Comparison of ENCODE assay signal across 8 cellular contexts in genomic region chr4:26320453-26321325, GRCh38. TPM values are rescaled to one million over a fixed set of nuclear protein-coding genes. Genes with fewer than 3 reads are reported as not detected.
A peak's percentile ranks its signal among the peaks of the same experiment; 100 is the strongest.
DNase-seq lines count a peak whose midpoint lies in the region; ATAC-seq and TF ChIP-seq lines count a peak whose summit lies in the region.

TSS of gene RBPJ (plus strand) at chr4:26321014. CDS start at chr4:26321029, 15 bp downstream.

- peaks cover 15% of the 10 kb centered on the region for H3K4me1 ChIP-seq in OCI-LY1 (ENCODE audit: insufficient read depth, low read length, severe bottlenecking)

- no peak for TF ChIP-seq CTCF in OCI-LY1 (IDR thresholded peaks at IDR 0.05; ENCODE audit: low read length)

- no peak within 1 kb of the TSS for H2AFZ ChIP-seq in OCI-LY1 (ENCODE audit: low read length)

- in situ Hi-C loops in endometrial microvascular endothelial cells (cut with HindIII; ENCODE audit: inconsistent ontology term, low pct_unique_long_range_greater_than_20kb, low sequenced_read_pairs): no loop called here

- ATAC-seq in GM19467 (IDR thresholded peaks at IDR 0.05; ENCODE audit: unreplicated experiment): peak; percentile 26

- peaks cover 31% of the 10 kb centered on the region for H3K79me2 ChIP-seq in OCI-LY1 (ENCODE audit: insufficient read depth, low read length)

- H3K9me2 ChIP-seq in OCI-LY1 (ENCODE audit: low read depth, low read length): no peaks in the 10 kb centered on the region

- no peaks in the 10 kb centered on the region for H3K9me3 ChIP-seq in OCI-LY1 (ENCODE audit: low read length)

- H3K9ac ChIP-seq in OCI-LY1 (ENCODE audit: low read length): peak within 1 kb of the TSS; percentile 90

- peak within 1 kb of the TSS; percentile 86 for H3K27ac ChIP-seq in OCI-LY1 (ENCODE audit: low read depth, low read length, poor library complexity, severe bottlenecking)

- no peaks in the 10 kb centered on the region; the same call in 1 of the 2 replicates for H3K36me3 ChIP-seq in OCI-LY1 (ENCODE audit: insufficient read depth, low read length)

- H4K20me1 ChIP-seq in OCI-LY1 (ENCODE audit: insufficient read depth, low read length): no peaks in the 10 kb centered on the region

- H3K4me2 ChIP-seq in OCI-LY1 (ENCODE audit: low read length): peak within 1 kb of the TSS; percentile 94

- no peaks in the 10 kb centered on the region for H3K27me3 ChIP-seq in OCI-LY1 (ENCODE audit: insufficient read depth, low read length)

- H3K4me3 ChIP-seq in OCI-LY1 (ENCODE audit: low read depth, low read length, poor library complexity, severe bottlenecking): peak within 1 kb of the TSS; percentile 91

- peak; percentile 97 for DNase-seq in CD1c-positive myeloid dendritic cell (ENCODE audit: extremely low spot score)
- peak; percentile 98 for DNase-seq in HuH-7 (ENCODE audit: low spot score)
- peak; percentile 60 for DNase-seq in activated CD8-positive, alpha-beta memory T cell treated with anti-CD3 and anti-CD28 coated beads, Interleukin-2, amount 50 U/mL, for 24 hours (ENCODE audit: extremely low read depth)
- peak; percentile 95 for DNase-seq in mesenteric fat pad (ENCODE audit: low spot score)
- peak; percentile 71 for DNase-seq in stimulated activated CD8-positive, alpha-beta memory T cell treated with anti-CD3 and anti-CD28 coated beads, Interleukin-15, amount 100 ng/mL, for 1 hour (ENCODE audit: low read depth)

- H3F3A ChIP-seq in OCI-LY1 (ENCODE audit: insufficient read depth, low read length): no peaks in the 10 kb centered on the region

RNA-seq across cellular contexts. Expression of gene RBPJ, which starts in this region (rescaled TPM):
- 23.0 TPM for total RNA-seq in endometrial microvascular endothelial cells (ENCODE audit: inconsistent ontology term)
- total RNA-seq in mesenteric fat pad: 112 TPM

Comparison
In these comparisons a context has a peak if more than half of its experiments do, and no peak if none do; other contexts are left out.
1. Peak in every context shown above with its lines: DNase-seq, ATAC-seq, H3K4me3 ChIP-seq and H3K27ac ChIP-seq.